Comparison of ENCODE assay signal across 10 cellular contexts in the genomic region with DNA sequence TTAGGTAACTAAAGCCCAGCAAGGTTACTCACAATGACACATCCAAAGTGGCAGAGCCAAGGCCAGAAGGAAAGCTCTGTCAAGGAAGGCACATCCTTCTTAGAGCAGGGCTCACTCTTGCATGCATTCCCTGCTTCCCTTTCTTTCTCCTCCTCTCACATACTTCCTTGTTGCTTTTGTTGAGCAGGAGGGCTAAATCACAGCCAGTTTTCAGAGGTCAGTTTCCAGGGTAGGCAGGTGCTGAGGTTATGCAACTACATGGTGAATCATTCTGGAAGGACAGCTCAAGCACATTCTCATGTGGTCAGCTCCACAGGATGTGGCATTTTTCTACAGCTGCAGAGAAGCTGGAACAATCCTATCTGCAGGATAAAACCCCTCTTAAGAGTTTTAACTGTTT.
A peak's percentile ranks its signal among the peaks of the same experiment; 100 is the strongest.
DNase-seq lines count a peak whose midpoint lies in the region; FAIRE-seq and TF ChIP-seq lines count a peak whose summit lies in the region.
"Had no signal": no experiment of that assay in that cellular context is flagged by ENCODE, and none has a peak within 500 bp of the region (broad histone marks: within the 10 kb centered on the region; RNA-seq: fewer than 3 reads in every experiment).

No MANE protein-coding gene starts in this region.

- H3K4me3 ChIP-seq in fibroblast of pulmonary artery (replicated peaks; ENCODE audit: low read depth, low read length), result no peak overlapping the region
- H3K4me3 ChIP-seq in retinal pigment epithelial cell (ENCODE audit: low read length), result no peak overlapping the region
- no peak overlapping the region for H3K4me3 ChIP-seq in MM.1S (ENCODE audit: low read length)

- H3K79me2 ChIP-seq in MM.1S (ENCODE audit: low read length), result no peaks in the 10 kb centered on the region

- H3F3A ChIP-seq in MM.1S (ENCODE audit: insufficient read depth, low read length), result no peaks in the 10 kb centered on the region

- H3K9me2 ChIP-seq in MM.1S (replicated peaks; ENCODE audit: insufficient read depth, low read length), result no peaks in the 10 kb centered on the region

- no peak overlapping the region for H3K27ac ChIP-seq in MM.1S (ENCODE audit: low read length)

- no peaks in the 10 kb centered on the region for H3K4me1 ChIP-seq in MM.1S (ENCODE audit: low read length)

- H3K36me3 ChIP-seq in MM.1S (replicated peaks; ENCODE audit: insufficient read depth, low read length), result no peaks in the 10 kb centered on the region

- H3K4me2 ChIP-seq in MM.1S (ENCODE audit: low read depth, low read length), result no peak overlapping the region

- DNase-seq in GM04503 (ENCODE audit: low read depth), result peak; percentile 20
- DNase-seq in RCC 7860 (ENCODE audit: low spot score), result peak; percentile 96
- peak; percentile 91 for DNase-seq in fibroblast of pulmonary artery (ENCODE audit: low read depth)
- peak; percentile 47 for DNase-seq in retinal pigment epithelial cell (ENCODE audit: low read depth)
- no peak for DNase-seq in NCI-H146 treated with DMSO at 0.1 percent for 48 hours (lab: John Stamatoyannopoulos, UW; ENCODE audit: unreplicated experiment)
- DNase-seq in amygdala (lab: John Stamatoyannopoulos, UW), result no peak
- DNase-seq in GM19238 (ENCODE audit: insufficient read length, low spot score), result no peak
- no peak for DNase-seq in MM.1S
- DNase-seq: central memory CD4-positive, alpha-beta T cell; T-cell had no signal

- H3K27me3 ChIP-seq in MM.1S (replicated peaks; ENCODE audit: insufficient read depth, low read length), result no peaks in the 10 kb centered on the region

- H3K9me3 ChIP-seq in MM.1S (replicated peaks; ENCODE audit: insufficient read depth, low read length), result no peaks in the 10 kb centered on the region

- H2AFZ ChIP-seq in MM.1S (ENCODE audit: low read length), result no peak overlapping the region

- no peaks in the 10 kb centered on the region for H4K20me1 ChIP-seq in MM.1S (ENCODE audit: insufficient read depth, low read length)

- peak; percentile 97 for FAIRE-seq in RCC 7860 (lab: Jason Lieb, UNC)

- no peak overlapping the region for H3K9ac ChIP-seq in MM.1S (ENCODE audit: low read length)

- TF ChIP-seq CTCF in fibroblast of pulmonary artery (IDR thresholded peaks at IDR 0.05; ENCODE audit: low read length, missing control alignments) (no peak), retinal pigment epithelial cell (conservative IDR thresholded peaks at IDR 0.05; ENCODE audit: low read depth, low read length) (no peak), MM.1S (IDR thresholded peaks at IDR 0.05; ENCODE audit: low read length) (no peak)

Comparison
In these comparisons a context has a peak if more than half of its experiments do, and no peak if none do; other contexts are left out.
1. DNase-seq: peak in GM04503 (single experiment), RCC 7860 (single experiment), fibroblast of pulmonary artery (single experiment) and retinal pigment epithelial cell (single experiment); none in NCI-H146 treated with DMSO at 0.1 percent for 48 hours (single experiment), amygdala (0 of 56), GM19238 (single experiment) and MM.1S (single experiment).